In the genomic region with DNA sequence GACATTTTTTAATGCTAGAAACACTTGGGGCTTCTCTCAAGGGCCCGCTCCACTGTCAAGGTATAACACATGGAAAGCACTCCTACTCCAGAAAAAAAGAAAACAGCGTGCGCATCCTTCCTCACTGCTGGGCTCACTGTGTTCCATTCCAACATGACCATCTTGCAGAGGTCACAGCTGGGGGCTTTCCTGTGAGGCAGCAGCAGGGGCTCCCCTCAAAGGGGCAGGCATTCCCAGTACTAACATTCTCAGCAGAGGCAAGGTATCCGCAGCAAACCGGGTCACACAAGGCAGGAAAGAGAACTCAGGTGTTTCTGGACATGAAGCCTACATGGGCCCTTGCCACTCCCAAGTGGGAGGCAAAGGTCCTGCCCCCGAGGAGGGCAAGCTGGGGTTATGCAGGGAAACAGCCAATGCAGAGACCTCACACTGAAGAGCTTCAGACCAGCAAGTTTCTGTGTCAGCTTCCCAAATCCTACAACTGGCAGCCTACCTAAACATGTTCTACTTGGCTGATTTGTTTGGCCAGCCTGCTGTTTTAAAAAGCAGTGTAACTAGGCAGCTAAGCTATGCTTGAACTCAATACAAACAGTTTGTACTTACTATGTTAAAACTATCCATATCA, we compare ENCODE assay signal across 29 cellular contexts. TPM values are rescaled to one million over a fixed set of nuclear protein-coding genes. Genes with fewer than 3 reads are reported as not detected.
DNase-seq lines count a peak whose midpoint lies in the region; ATAC-seq and TF ChIP-seq lines count a peak whose summit lies in the region.
"Had no signal": no experiment of that assay in that cellular context is flagged by ENCODE, and none has a peak within 500 bp of the region (broad histone marks: within the 10 kb centered on the region; RNA-seq: fewer than 3 reads in every experiment).

No MANE protein-coding gene starts in this region.

- peaks cover 0 to 35% (median 8%) of the 10 kb centered on the region in 12 donors for H3K4me1 ChIP-seq in heart left ventricle
- peaks cover 6 to 8% of the 10 kb centered on the region in 2 donors for H3K4me1 ChIP-seq in naive thymus-derived CD4-positive, alpha-beta T cell (ENCODE audit: control insufficient read depth in 2 of 2, insufficient read depth in 2 of 2, low read length in 2 of 2)
- H3K4me1 ChIP-seq: uterus had no signal

- WGBS in heart left ventricle, 4 donors: 66 to 75% (median 69%) methylated on average over 6 of the region's 6 CpGs

- no peaks in the 10 kb centered on the region for H3K27me3 Mint-ChIP-seq in naive thymus-derived CD4-positive, alpha-beta T cell
- H3K27me3 Mint-ChIP-seq: activated CD4-positive, alpha-beta T cell treated with anti-CD3 and anti-CD28 coated beads, Interleukin-2, amount 10 ng/mL, durations not matched to agents 24 days and 14 days; activated naive CD8-positive, alpha-beta T cell treated with anti-CD3 and anti-CD28 coated beads for 36 hours had no signal

- peak overlapping the region in 2 of 12 donors; percentile 1 to 41 for H3K27ac ChIP-seq in heart left ventricle
- H3K27ac ChIP-seq in naive thymus-derived CD4-positive, alpha-beta T cell (ENCODE audit: low read depth, low read length): no peak overlapping the region
- H3K27ac ChIP-seq: ascending aorta, HL-60, neutrophil, suprapubic skin, uterus had no signal

- TF ChIP-seq POLR2A in heart left ventricle (IDR thresholded peaks at IDR 0.05): no peak

- H3K27ac Mint-ChIP-seq in naive thymus-derived CD4-positive, alpha-beta T cell: peak overlapping the region in 2 of 9 donors; percentile 8 to 38
- H3K27ac Mint-ChIP-seq: activated CD4-positive, alpha-beta T cell treated with anti-CD3 and anti-CD28 coated beads, Interleukin-2, amount 10 ng/mL, durations not matched to agents 24 days and 14 days; activated naive CD8-positive, alpha-beta T cell treated with anti-CD3 and anti-CD28 coated beads for 36 hours; immature natural killer cell; stimulated activated effector memory CD8-positive, alpha-beta T cell treated with anti-CD3 and anti-CD28 coated beads, Interleukin-12 subunit alpha, Interleukin-12 subunit beta, amount 100 ng/mL, for 72 hours had no signal

- ATAC-seq in heart left ventricle (peak in 3 of 4 donors; percentile 4 to 45 (median 21)), left cardiac atrium (no peak), esophagus mucosa (peak; percentile 5), left lobe of liver (peak; percentile 49), HG03175 (IDR thresholded peaks at IDR 0.05; ENCODE audit: unreplicated experiment) (no peak)
- no peak for ATAC-seq in naive thymus-derived CD4-positive, alpha-beta T cell
- ATAC-seq: stimulated activated effector memory CD8-positive, alpha-beta T cell treated with anti-CD3 and anti-CD28 coated beads, Interleukin-12 subunit alpha, Interleukin-12 subunit beta, amount 100 ng/mL, for 72 hours had no signal

- CTCF ChIA-PET in naive thymus-derived CD4-positive, alpha-beta T cell (lab: Charles Lee): no interaction called here

- no peak overlapping the region for H3K4me3 Mint-ChIP-seq in naive thymus-derived CD4-positive, alpha-beta T cell
- H3K4me3 Mint-ChIP-seq: activated CD4-positive, alpha-beta T cell treated with anti-CD3 and anti-CD28 coated beads, Interleukin-2, amount 10 ng/mL, durations not matched to agents 24 days and 14 days; activated naive CD8-positive, alpha-beta T cell treated with anti-CD3 and anti-CD28 coated beads for 36 hours; immature natural killer cell; stimulated activated effector memory CD8-positive, alpha-beta T cell treated with anti-CD3 and anti-CD28 coated beads, Interleukin-12 subunit alpha, Interleukin-12 subunit beta, amount 100 ng/mL, for 72 hours had no signal

- POLR2A ChIA-PET in naive thymus-derived CD4-positive, alpha-beta T cell (lab: Charles Lee): no interaction called here

- peaks cover 29 to 42% (median 36%) of the 10 kb centered on the region in 7 donors for H3K4me1 Mint-ChIP-seq in naive thymus-derived CD4-positive, alpha-beta T cell

- TF ChIP-seq CTCF in heart left ventricle (IDR thresholded peaks at IDR 0.05): no peak

- no peaks in the 10 kb centered on the region for H3K27me3 ChIP-seq in heart left ventricle
- H3K27me3 ChIP-seq in naive thymus-derived CD4-positive, alpha-beta T cell (ENCODE audit: control insufficient read depth in 2 of 2, insufficient read depth in 2 of 2, low read length in 2 of 2): no peaks in the 10 kb centered on the region
- H3K27me3 ChIP-seq: ascending aorta, dorsolateral prefrontal cortex, neutrophil, suprapubic skin, uterus had no signal

- intact Hi-C loops in heart left ventricle (cut with DNase I) (no loop called here), left cardiac atrium (cut with DNase I) (no loop called here)
- intact Hi-C loops in naive thymus-derived CD4-positive, alpha-beta T cell (cut with micrococcal nuclease): no loop called here

- peaks cover 6 to 29% (median 12%) of the 10 kb centered on the region in 5 donors for H3K36me3 Mint-ChIP-seq in naive thymus-derived CD4-positive, alpha-beta T cell

- no peaks in the 10 kb centered on the region for H3K9me3 ChIP-seq in heart left ventricle
- no peaks in the 10 kb centered on the region for H3K9me3 ChIP-seq in naive thymus-derived CD4-positive, alpha-beta T cell (ENCODE audit: control insufficient read depth in 2 of 3, low read length in 3 of 3)
- H3K9me3 ChIP-seq: ascending aorta, HAP-1, neutrophil, suprapubic skin, uterus had no signal

- DNase-seq in heart left ventricle: no peak
- no peak for DNase-seq in left cardiac atrium
- DNase-seq in left lobe of liver (ENCODE audit: low spot score): peak; percentile 46
- DNase-seq in NCI-H748 (lab: John Stamatoyannopoulos, UW; ENCODE audit: unreplicated experiment): no peak
- no peak for DNase-seq in HK-2 (ENCODE audit: unreplicated experiment)
- DNase-seq in naive thymus-derived CD4-positive, alpha-beta T cell: no peak
- DNase-seq: activated CD4-positive, alpha-beta T cell treated with anti-CD3 and anti-CD28 coated beads, Interleukin-2, amount 10 ng/mL, durations not matched to agents 24 days and 14 days; activated naive CD8-positive, alpha-beta T cell treated with anti-CD3 and anti-CD28 coated beads for 36 hours; C1 segment of cervical spinal cord; central memory CD4-positive, alpha-beta T cell; DMS79 treated with DMSO at 0.1 percent for 48 hours; dorsolateral prefrontal cortex; immature natural killer cell; IMR-90; NCI-H1092 treated with DMSO at 0.1 percent for 48 hours; NCI-H2029; NCI-H82; stimulated activated CD4-positive, alpha-beta T cell treated with anti-CD3 and anti-CD28 coated beads, Interleukin-2, amount 100 ng/mL, for 48 hours; uterus had no signal

- no peaks in the 10 kb centered on the region for H3K9me3 Mint-ChIP-seq in naive thymus-derived CD4-positive, alpha-beta T cell
- H3K9me3 Mint-ChIP-seq: activated CD4-positive, alpha-beta T cell treated with anti-CD3 and anti-CD28 coated beads, Interleukin-2, amount 10 ng/mL, durations not matched to agents 24 days and 14 days; activated naive CD8-positive, alpha-beta T cell treated with anti-CD3 and anti-CD28 coated beads for 36 hours; immature natural killer cell; stimulated activated effector memory CD8-positive, alpha-beta T cell treated with anti-CD3 and anti-CD28 coated beads, Interleukin-12 subunit alpha, Interleukin-12 subunit beta, amount 100 ng/mL, for 72 hours had no signal

- H3K36me3 ChIP-seq in heart left ventricle: peaks cover 0 to 4% (median 0%) of the 10 kb centered on the region in 9 donors
- H3K36me3 ChIP-seq in naive thymus-derived CD4-positive, alpha-beta T cell (ENCODE audit: control insufficient read depth in 2 of 3, insufficient read depth in 3 of 3, low read length in 3 of 3): peaks cover 0 to 18% (median 0%) of the 10 kb centered on the region in 3 experiments
- H3K36me3 ChIP-seq: ascending aorta, HAP-1, suprapubic skin, uterus had no signal

- H3K4me3 ChIP-seq in heart left ventricle: no peak overlapping the region
- H3K4me3 ChIP-seq in naive thymus-derived CD4-positive, alpha-beta T cell (ENCODE audit: low read length): no peak overlapping the region
- H3K4me3 ChIP-seq: ascending aorta, dorsolateral prefrontal cortex, HAP-1, lung, smooth muscle cell, suprapubic skin, uterus had no signal

RNA-seq across cellular contexts. Expression of gene BDH1, which starts 6.4 kb away (rescaled TPM):
- total RNA-seq in heart left ventricle: 100 to 1,000 TPM in 3 of 9 donors, 10 to 100 TPM in 6; 28.5 to 114 (median 72.3) TPM
- polyA plus RNA-seq in heart left ventricle: 10 to 100 TPM; 19.5 to 91.9 TPM
- total RNA-seq in left cardiac atrium: 10 to 100 TPM; 29.9 to 31.4 TPM
- total RNA-seq in esophagus mucosa: 67.9 TPM
- 279 TPM for total RNA-seq in left lobe of liver
- 100 to 1,000 TPM in 1 of 5 experiments, 10 to 100 TPM in 4; 31.3 to 105 (median 73.9) TPM for total RNA-seq in naive thymus-derived CD4-positive, alpha-beta T cell
- 10 to 100 TPM; 32.6 to 39.5 TPM for polyA plus RNA-seq in naive thymus-derived CD4-positive, alpha-beta T cell
- total RNA-seq: ascending aorta had no signal

Comparison
In these comparisons a context has a peak if more than half of its experiments do, and no peak if none do; other contexts are left out.
1. ATAC-seq: peak in heart left ventricle (3 of 4), esophagus mucosa (single experiment) and left lobe of liver (single experiment); none in left cardiac atrium (0 of 2), naive thymus-derived CD4-positive, alpha-beta T cell (single experiment) and HG03175 (single experiment).